In the genomic region with DNA sequence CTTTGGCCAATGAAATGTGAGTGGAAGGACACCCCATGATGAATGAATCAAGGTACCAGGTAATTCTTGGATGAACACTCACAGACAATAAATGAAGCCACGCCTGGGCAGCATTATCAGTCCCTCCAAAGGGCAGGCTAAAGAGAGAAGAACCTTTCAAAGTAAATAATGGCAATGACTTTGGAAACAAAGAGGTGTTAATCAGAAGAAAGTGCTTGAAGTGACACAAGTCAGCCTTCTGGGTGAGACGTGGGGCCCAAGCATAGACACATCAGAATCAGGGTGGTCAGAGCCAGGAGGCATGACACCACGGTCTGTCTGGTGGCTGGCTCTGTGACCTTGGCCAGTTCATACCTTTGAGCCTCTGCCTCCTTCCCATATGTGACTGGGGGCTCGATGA, we compare ENCODE assay signal across 13 cellular contexts.
DNase-seq lines count a peak whose midpoint lies in the region; ATAC-seq, FAIRE-seq and TF ChIP-seq lines count a peak whose summit lies in the region.
"Had no signal": no experiment of that assay in that cellular context is flagged by ENCODE, and none has a peak within 500 bp of the region (broad histone marks: within the 10 kb centered on the region; RNA-seq: fewer than 3 reads in every experiment).

No MANE protein-coding gene starts in this region.

- H3K4me3 Mint-ChIP-seq in stimulated activated effector memory CD8-positive, alpha-beta T cell treated with anti-CD3 and anti-CD28 coated beads, Interleukin-12 subunit alpha, Interleukin-12 subunit beta, amount 100 ng/mL, for 72 hours, result no peak overlapping the region
- H3K4me3 Mint-ChIP-seq in WTC11, result no peak overlapping the region
- H3K4me3 Mint-ChIP-seq: B cell; CD4-positive, alpha-beta T cell had no signal

- H3K9me3 Mint-ChIP-seq in stimulated activated effector memory CD8-positive, alpha-beta T cell treated with anti-CD3 and anti-CD28 coated beads, Interleukin-12 subunit alpha, Interleukin-12 subunit beta, amount 100 ng/mL, for 72 hours, result peaks cover 3% of the 10 kb centered on the region
- H3K9me3 Mint-ChIP-seq in WTC11, result peaks cover 36% of the 10 kb centered on the region

- TF ChIP-seq CTCF in WTC11 (IDR thresholded peaks at IDR 0.05), result no peak

- intact Hi-C loops in cardiac septum (cut with DNase I) (no loop called here), left cardiac atrium (cut with DNase I) (no loop called here)

- H3K36me3 Mint-ChIP-seq in stimulated activated effector memory CD8-positive, alpha-beta T cell treated with anti-CD3 and anti-CD28 coated beads, Interleukin-12 subunit alpha, Interleukin-12 subunit beta, amount 100 ng/mL, for 72 hours, result peaks cover 6% of the 10 kb centered on the region
- H3K36me3 Mint-ChIP-seq in WTC11, result peaks cover 19% of the 10 kb centered on the region

- POLR2A ChIA-PET in WTC11 (lab: Charles Lee), result no interaction called here

- peaks cover 38% of the 10 kb centered on the region for H3K4me1 Mint-ChIP-seq in stimulated activated effector memory CD8-positive, alpha-beta T cell treated with anti-CD3 and anti-CD28 coated beads, Interleukin-12 subunit alpha, Interleukin-12 subunit beta, amount 100 ng/mL, for 72 hours
- H3K4me1 Mint-ChIP-seq in WTC11, result peaks cover 7% of the 10 kb centered on the region

- H3K27ac Mint-ChIP-seq in stimulated activated effector memory CD8-positive, alpha-beta T cell treated with anti-CD3 and anti-CD28 coated beads, Interleukin-12 subunit alpha, Interleukin-12 subunit beta, amount 100 ng/mL, for 72 hours, result peak overlapping the region; percentile 77
- H3K27ac Mint-ChIP-seq in WTC11, result no peak overlapping the region
- H3K27ac Mint-ChIP-seq: B cell; CD4-positive, alpha-beta T cell had no signal

- CTCF ChIA-PET in WTC11 (lab: Charles Lee), result no interaction called here

- H3K27me3 Mint-ChIP-seq in WTC11 (ENCODE audit: low read depth), result peaks cover 7% of the 10 kb centered on the region
- H3K27me3 Mint-ChIP-seq: B cell; CD4-positive, alpha-beta T cell had no signal

- FAIRE-seq in frontal cortex (lab: Jason Lieb, UNC), result no peak

- DNase-seq in cardiac septum (ENCODE audit: low spot score) (peak; percentile 36), left cardiac atrium (no peak), mesenteric fat pad (ENCODE audit: low spot score) (peak; percentile 30), frontal cortex (ENCODE audit: low spot score in 2 of 2) (no peak), WTC11 (ENCODE audit: low spot score) (no peak)
- DNase-seq in stimulated activated effector memory CD8-positive, alpha-beta T cell treated with anti-CD3 and anti-CD28 coated beads, Interleukin-12 subunit alpha, Interleukin-12 subunit beta, amount 100 ng/mL, for 72 hours (ENCODE audit: low spot score in 2 of 2), result no peak
- DNase-seq in activated T-cell treated with anti-CD3 and anti-CD28 coated beads, Interleukin-2, amount 50 U/mL, for 48 hours, result no peak
- DNase-seq: C1 segment of cervical spinal cord; Calu3; CD4-positive, alpha-beta T cell; DMS 273 treated with DMSO at 0.1 percent for 48 hours had no signal

- ATAC-seq in left cardiac atrium (no peak), WTC11 (no peak)
- ATAC-seq in stimulated activated effector memory CD8-positive, alpha-beta T cell treated with anti-CD3 and anti-CD28 coated beads, Interleukin-12 subunit alpha, Interleukin-12 subunit beta, amount 100 ng/mL, for 72 hours, result no peak
- ATAC-seq: HCT116 had no signal

TF ChIP-seq in WTC11, 78 proteins besides CTCF, POLR2A, EP300 and RAD21:
- no peak for TF ChIP-seq FOXJ3 (CRISPR knock-in tag; IDR thresholded peaks at IDR 0.05; ENCODE audit: borderline replicate concordance)
- TF ChIP-seq ZNF671 (CRISPR knock-in tag; IDR thresholded peaks at IDR 0.05), result no peak
- no peak for TF ChIP-seq ZNF219 (CRISPR knock-in tag; IDR thresholded peaks at IDR 0.05; ENCODE audit: borderline replicate concordance)
- TF ChIP-seq, protein P1, sequence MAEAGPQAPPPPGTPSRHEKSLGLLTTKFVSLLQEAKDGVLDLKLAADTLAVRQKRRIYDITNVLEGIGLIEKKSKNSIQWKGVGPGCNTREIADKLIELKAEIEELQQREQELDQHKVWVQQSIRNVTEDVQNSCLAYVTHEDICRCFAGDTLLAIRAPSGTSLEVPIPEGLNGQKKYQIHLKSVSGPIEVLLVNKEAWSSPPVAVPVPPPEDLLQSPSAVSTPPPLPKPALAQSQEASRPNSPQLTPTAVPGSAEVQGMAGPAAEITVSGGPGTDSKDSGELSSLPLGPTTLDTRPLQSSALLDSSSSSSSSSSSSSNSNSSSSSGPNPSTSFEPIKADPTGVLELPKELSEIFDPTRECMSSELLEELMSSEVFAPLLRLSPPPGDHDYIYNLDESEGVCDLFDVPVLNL (CRISPR knock-in tag; IDR thresholded peaks at IDR 0.05; ENCODE audit: borderline replicate concordance, low read depth), result no peak
- no peak for TF ChIP-seq HMGA2 (CRISPR knock-in tag; IDR thresholded peaks at IDR 0.05)
- TF ChIP-seq ZNF138 (CRISPR knock-in tag; conservative IDR thresholded peaks at IDR 0.05), result no peak
- no peak for TF ChIP-seq PRRX2 (CRISPR knock-in tag; IDR thresholded peaks at IDR 0.05)
- TF ChIP-seq RELA (CRISPR knock-in tag; IDR thresholded peaks at IDR 0.05; ENCODE audit: borderline replicate concordance), result no peak
- TF ChIP-seq, protein P2, sequence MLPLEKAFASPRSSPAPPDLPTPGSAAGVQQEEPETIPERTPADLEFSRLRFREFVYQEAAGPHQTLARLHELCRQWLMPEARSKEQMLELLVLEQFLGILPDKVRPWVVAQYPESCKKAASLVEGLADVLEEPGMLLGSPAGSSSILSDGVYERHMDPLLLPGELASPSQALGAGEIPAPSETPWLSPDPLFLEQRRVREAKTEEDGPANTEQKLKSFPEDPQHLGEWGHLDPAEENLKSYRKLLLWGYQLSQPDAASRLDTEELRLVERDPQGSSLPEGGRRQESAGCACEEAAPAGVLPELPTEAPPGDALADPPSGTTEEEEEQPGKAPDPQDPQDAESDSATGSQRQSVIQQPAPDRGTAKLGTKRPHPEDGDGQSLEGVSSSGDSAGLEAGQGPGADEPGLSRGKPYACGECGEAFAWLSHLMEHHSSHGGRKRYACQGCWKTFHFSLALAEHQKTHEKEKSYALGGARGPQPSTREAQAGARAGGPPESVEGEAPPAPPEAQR (CRISPR knock-in tag; IDR thresholded peaks at IDR 0.05), result no peak
- no peak for TF ChIP-seq SMAD3 (CRISPR knock-in tag; IDR thresholded peaks at IDR 0.05; ENCODE audit: borderline replicate concordance)
- no peak for TF ChIP-seq SP1 (CRISPR knock-in tag; conservative IDR thresholded peaks at IDR 0.05)
- no peak for TF ChIP-seq NR3C1 (CRISPR knock-in tag; conservative IDR thresholded peaks at IDR 0.05; ENCODE audit: low read depth)
- TF ChIP-seq TP53 (CRISPR knock-in tag; IDR thresholded peaks at IDR 0.05), result no peak
- TF ChIP-seq FOXK1 (CRISPR knock-in tag; IDR thresholded peaks at IDR 0.05), result no peak
- no peak for TF ChIP-seq ZNF263 (CRISPR knock-in tag; IDR thresholded peaks at IDR 0.05; ENCODE audit: low read depth)

Comparison
In these comparisons a context has a peak if more than half of its experiments do, and no peak if none do; other contexts are left out.
1. DNase-seq: peak in cardiac septum (single experiment) and mesenteric fat pad (single experiment); none in left cardiac atrium (single experiment), stimulated activated effector memory CD8-positive, alpha-beta T cell treated with anti-CD3 and anti-CD28 coated beads, Interleukin-12 subunit alpha, Interleukin-12 subunit beta, amount 100 ng/mL, for 72 hours (0 of 2), frontal cortex (0 of 2), activated T-cell treated with anti-CD3 and anti-CD28 coated beads, Interleukin-2, amount 50 U/mL, for 48 hours (0 of 2) and WTC11 (single experiment).